Comparison of ENCODE assay signal across 24 cellular contexts in the genomic region with DNA sequence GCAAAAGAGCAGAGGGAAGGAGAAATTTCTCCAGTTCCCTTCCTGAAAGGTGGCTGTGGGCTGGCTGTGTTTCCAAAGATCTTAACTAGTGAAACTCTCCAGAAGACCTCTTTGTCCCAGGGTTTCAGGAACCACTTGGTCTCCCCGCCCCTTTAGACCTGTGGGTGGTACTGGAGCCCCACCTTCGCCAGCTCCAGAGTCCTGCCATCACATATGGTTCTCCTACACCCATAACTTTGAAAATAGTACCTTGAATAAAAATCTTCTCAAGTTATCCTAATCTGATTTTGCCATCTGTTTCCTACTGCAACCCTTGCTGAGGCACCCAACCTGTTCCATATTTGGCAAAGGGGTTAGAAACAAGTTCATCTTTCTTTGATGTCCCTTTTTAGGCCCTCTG.
"Had no signal": no experiment of that assay in that cellular context is flagged by ENCODE, and none has a peak within 500 bp of the region (broad histone marks: within the 10 kb centered on the region; RNA-seq: fewer than 3 reads in every experiment).

No MANE protein-coding gene starts in this region.

- H3K4me3 ChIP-seq: ovary, psoas muscle, right lobe of liver, sigmoid colon, stomach, thoracic aorta, thyroid gland, tibial nerve, upper lobe of left lung, vagina had no signal

- FAIRE-seq: small intestine, urothelium cell line had no signal

- DNase-seq: nephron progenitor cell; nucleus accumbens; ovary; psoas muscle; right cardiac atrium; right lobe of liver; sigmoid colon; small intestine; stimulated activated CD4-positive, alpha-beta T cell treated with anti-CD3 and anti-CD28 coated beads, Interleukin-15, amount 100 ng/mL, for 24 hours; stimulated activated CD4-positive, alpha-beta T cell treated with anti-CD3 and anti-CD28 coated beads, Interleukin-2, amount 100 ng/mL, for 24 hours; stimulated activated CD4-positive, alpha-beta T cell treated with anti-CD3 and anti-CD28 coated beads, Interleukin-2, amount 100 ng/mL, for 48 hours; stimulated activated CD4-positive, alpha-beta T cell treated with anti-CD3 and anti-CD28 coated beads, Interleukin-4, amount 100 ng/mL, for 24 hours; stimulated activated naive B cell treated with anti-CD40 and anti-IgM and Interleukin-4, amounts not matched to agents 10 μg/mL and 1 μg/mL and 100 μg/mL, for 72 hours; stimulated activated naive CD4-positive, alpha-beta T cell treated with Interleukin-2 at 50 U/mL for 16 hours; stomach; thyroid gland; trophoblast cell; upper lobe of left lung had no signal

- ATAC-seq: natural killer cell treated with Interleukin-12 subunit alpha and Interleukin-12 subunit beta and Interleukin-15 and Interleukin-18, amount 100 ng/mL, for 72 hours; psoas muscle; right cardiac atrium; right lobe of liver; stimulated activated effector memory CD8-positive, alpha-beta T cell treated with anti-CD3 and anti-CD28 coated beads, Interleukin-12 subunit alpha, Interleukin-12 subunit beta, amount 100 ng/mL, for 72 hours; stimulated activated naive B cell treated with anti-CD40 and anti-IgM and Interleukin-4, amounts not matched to agents 10 μg/mL and 1 μg/mL and 100 μg/mL, for 72 hours had no signal
